In genomic region chr13:27622881-27623280, GRCh38 we compare ENCODE assay signal across 11 cellular contexts. TPM values are rescaled to one million over a fixed set of nuclear protein-coding genes. Genes with fewer than 3 reads are reported as not detected.
A peak's percentile ranks its signal among the peaks of the same experiment; 100 is the strongest.
DNase-seq lines count a peak whose midpoint lies in the region; ATAC-seq and TF ChIP-seq lines count a peak whose summit lies in the region.
"Had no signal": no experiment of that assay in that cellular context is flagged by ENCODE, and none has a peak within 500 bp of the region (broad histone marks: within the 10 kb centered on the region; RNA-seq: fewer than 3 reads in every experiment).

No MANE protein-coding gene starts in this region.

- no peak for TF ChIP-seq CTCF in DND-41 (IDR thresholded peaks at IDR 0.05; ENCODE audit: borderline replicate concordance, extremely low read depth, low read length, poor library complexity, severe bottlenecking)
- no peak for TF ChIP-seq CTCF in LNCaP clone FGC (IDR thresholded peaks at IDR 0.05; ENCODE audit: control insufficient read depth, extremely low read depth, insufficient read depth)
- TF ChIP-seq CTCF in brain (conservative IDR thresholded peaks at IDR 0.05), result no peak
- no peak for TF ChIP-seq CTCF in spleen (IDR thresholded peaks at IDR 0.05 in 8 of 11, conservative IDR thresholded peaks at IDR 0.05 in 3 of 11)

- TF ChIP-seq POLR2A in spleen (IDR thresholded peaks at IDR 0.05), result no peak

- peak overlapping the region; percentile 85 for H3K9ac ChIP-seq in DND-41 (ENCODE audit: low read depth, low read length)

- peaks cover 49% of the 10 kb centered on the region for H3K4me1 Mint-ChIP-seq in brain
- peaks cover 55 to 79% (median 73%) of the 10 kb centered on the region in 7 donors for H3K4me1 Mint-ChIP-seq in naive thymus-derived CD4-positive, alpha-beta T cell

- no peaks in the 10 kb centered on the region for H3K27me3 ChIP-seq in DND-41 (ENCODE audit: insufficient read depth, low read length, poor library complexity)
- no peaks in the 10 kb centered on the region for H3K27me3 ChIP-seq in naive thymus-derived CD4-positive, alpha-beta T cell (ENCODE audit: control insufficient read depth in 2 of 2, insufficient read depth in 2 of 2, low read length in 2 of 2)
- H3K27me3 ChIP-seq in spleen (replicated peaks in 1 of 7), result no peaks in the 10 kb centered on the region

- H2AFZ ChIP-seq in DND-41 (ENCODE audit: low read depth, low read length), result no peak overlapping the region

- peaks cover 17% of the 10 kb centered on the region for H3K27me3 Mint-ChIP-seq in brain
- H3K27me3 Mint-ChIP-seq in naive thymus-derived CD4-positive, alpha-beta T cell, result no peaks in the 10 kb centered on the region
- H3K27me3 Mint-ChIP-seq: stimulated activated memory B cell treated with anti-CD40 and anti-IgM and Interleukin-4, amounts not matched to agents 10 μg/mL and 1 μg/mL and 100 μg/mL, for 72 hours had no signal

- peak overlapping the region; percentile 95 for H3K4me2 ChIP-seq in DND-41 (ENCODE audit: insufficient read depth, low read length)

- ATAC-seq in DND-41 (ENCODE audit: insufficient read depth, low read depth), result no peak
- ATAC-seq in naive thymus-derived CD4-positive, alpha-beta T cell, result no peak
- ATAC-seq: stimulated activated memory B cell treated with anti-CD40 and anti-IgM and Interleukin-4, amounts not matched to agents 10 μg/mL and 1 μg/mL and 100 μg/mL, for 72 hours had no signal

- POLR2A ChIA-PET in naive thymus-derived CD4-positive, alpha-beta T cell (lab: Charles Lee), result interaction anchor here (0.7 to 6.3 kb wide), 6 partner anchors 11 to 437 kb away, joined by 3 to 86 read pairs (median 6); partner anchors contain the start of genes GTF3A and MTIF3

- H3K4me3 Mint-ChIP-seq in brain, result peak overlapping the region; percentile 90 to 97 (median 91)
- peak overlapping the region; percentile 89 to 97 (median 95) for H3K4me3 Mint-ChIP-seq in naive thymus-derived CD4-positive, alpha-beta T cell

- no peaks in the 10 kb centered on the region for H3K9me3 ChIP-seq in DND-41 (ENCODE audit: insufficient read depth, low read length, severe bottlenecking)
- no peaks in the 10 kb centered on the region for H3K9me3 ChIP-seq in naive thymus-derived CD4-positive, alpha-beta T cell (ENCODE audit: control insufficient read depth in 2 of 3, low read length in 3 of 3)
- H3K9me3 ChIP-seq in spleen, result no peaks in the 10 kb centered on the region

- DNase-seq in DND-41 (no peak), LNCaP clone FGC (ENCODE audit: low read depth) (no peak), spleen (no peak), medulla oblongata (ENCODE audit: extremely low spot score) (no peak), GM03348 (ENCODE audit: low spot score) (no peak)
- DNase-seq in naive thymus-derived CD4-positive, alpha-beta T cell, result no peak
- DNase-seq in activated CD4-positive, CD25-positive, alpha-beta regulatory T cell treated with anti-CD3 and anti-CD28 coated beads, Interleukin-2, amount 50 U/mL, for 72 hours, result no peak
- DNase-seq: activated CD4-positive, alpha-beta T cell treated with anti-CD3 and anti-CD28 coated beads for 48 hours; NCI-H2081 treated with DMSO at 0.1 percent for 48 hours had no signal

- H3K36me3 ChIP-seq in DND-41 (ENCODE audit: insufficient read depth, low read length) (peaks cover 41% of the 10 kb centered on the region), spleen (peaks cover 0 to 19% (median 4%) of the 10 kb centered on the region in 6 donors)
- H3K36me3 ChIP-seq in naive thymus-derived CD4-positive, alpha-beta T cell (ENCODE audit: control insufficient read depth in 2 of 3, insufficient read depth in 3 of 3, low read length in 3 of 3), result peaks cover 0 to 7% (median 4%) of the 10 kb centered on the region in 3 experiments

- H3K27ac ChIP-seq in DND-41 (ENCODE audit: low read length) (0 out of 2 replicates have a peak overlapping the region, but pooled peaks have one; percentile 18), spleen (no peak overlapping the region)
- no peak overlapping the region for H3K27ac ChIP-seq in naive thymus-derived CD4-positive, alpha-beta T cell (ENCODE audit: low read depth, low read length)

- H3K27ac Mint-ChIP-seq in brain, result peak overlapping the region in 2 of 5 experiments; percentile 95
- H3K27ac Mint-ChIP-seq in naive thymus-derived CD4-positive, alpha-beta T cell, result peak overlapping the region in 6 of 9 donors; percentile 25 to 98 (median 90)

- H3K4me3 ChIP-seq in DND-41 (ENCODE audit: low read depth in 1 of 2, low read length in 2 of 2), result peak overlapping the region; percentile 86 to 95; a peak in 3 of 4 replicates
- peak overlapping the region; percentile 85 for H3K4me3 ChIP-seq in LNCaP clone FGC (ENCODE audit: low read depth, low read length)
- H3K4me3 ChIP-seq in naive thymus-derived CD4-positive, alpha-beta T cell (ENCODE audit: low read length), result peak overlapping the region; percentile 95
- peak overlapping the region in 4 of 8 donors; percentile 81 to 95 (median 92) for H3K4me3 ChIP-seq in spleen

- CTCF ChIA-PET in naive thymus-derived CD4-positive, alpha-beta T cell (lab: Charles Lee), result interaction anchor here (1.0 kb wide), 1 partner anchor 9 kb away, joined by 3 read pairs; no protein-coding TSS in a partner anchor

- peaks cover 34% of the 10 kb centered on the region for H3K36me3 Mint-ChIP-seq in brain
- H3K36me3 Mint-ChIP-seq in naive thymus-derived CD4-positive, alpha-beta T cell, result peaks cover 0 to 39% (median 32%) of the 10 kb centered on the region in 5 donors

- no peaks in the 10 kb centered on the region for H3K9me3 Mint-ChIP-seq in brain
- H3K9me3 Mint-ChIP-seq in naive thymus-derived CD4-positive, alpha-beta T cell, result peaks cover 0 to 2% (median 0%) of the 10 kb centered on the region in 11 donors
- H3K9me3 Mint-ChIP-seq: stimulated activated memory B cell treated with anti-CD40 and anti-IgM and Interleukin-4, amounts not matched to agents 10 μg/mL and 1 μg/mL and 100 μg/mL, for 72 hours had no signal

- intact Hi-C loops in naive thymus-derived CD4-positive, alpha-beta T cell (cut with micrococcal nuclease), result loop anchor here (5.0 to 10.0 kb wide), 7 partner anchors 34 to 1438 kb away; partner anchors contain the start of gene RNF6 (in 1 of the 2)
- intact Hi-C loops in spleen (cut with DNase I; ENCODE audit: low total_unique reads), result loop anchor here (10.0 kb wide), 1 partner anchor 168 kb away; the partner anchor contains the start of gene MTIF3

- 65 to 88% (median 84%) methylated on average over 7 of the region's 7 CpGs for WGBS in spleen, 5 donors

- peaks cover 96% of the 10 kb centered on the region for H3K79me2 ChIP-seq in DND-41 (ENCODE audit: insufficient read depth, low read length)

- peaks cover 60% of the 10 kb centered on the region for H4K20me1 ChIP-seq in DND-41 (ENCODE audit: insufficient read depth, low read length)

- H3K4me1 ChIP-seq in DND-41 (ENCODE audit: insufficient read depth, low read length) (peaks cover 64% of the 10 kb centered on the region), spleen (peaks cover 18 to 80% (median 45%) of the 10 kb centered on the region in 6 donors)
- peaks cover 32 to 36% of the 10 kb centered on the region in 2 donors for H3K4me1 ChIP-seq in naive thymus-derived CD4-positive, alpha-beta T cell (ENCODE audit: control insufficient read depth in 2 of 2, insufficient read depth in 2 of 2, low read length in 2 of 2)

RNA-seq across cellular contexts. Expression of gene POLR1D, which starts 1.2 kb away (rescaled TPM):
- polyA plus RNA-seq in brain (ENCODE audit: insufficient read depth, low read depth, low replicate concordance) (123 TPM), spleen (100 to 1,000 TPM; 103 to 134 (median 117) TPM)
- total RNA-seq in naive thymus-derived CD4-positive, alpha-beta T cell, result 100 to 1,000 TPM; 111 to 176 (median 133) TPM
- 100 to 1,000 TPM; 136 to 137 TPM for polyA plus RNA-seq in naive thymus-derived CD4-positive, alpha-beta T cell
- 100 to 1,000 TPM in 3 of 7 donors, 10 to 100 TPM in 4; 64.2 to 115 (median 94.2) TPM for total RNA-seq in spleen

RNA-seq across cellular contexts. Expression of gene LNX2, which starts 2.6 kb away (rescaled TPM):
- polyA plus RNA-seq in brain (ENCODE audit: insufficient read depth, low read depth, low replicate concordance), result 12.1 TPM
- 10 to 100 TPM in 2 of 5 experiments, 1 to 10 TPM in 3; 3.2 to 10.7 (median 7.1) TPM for total RNA-seq in naive thymus-derived CD4-positive, alpha-beta T cell
- 1 to 10 TPM; 3.2 to 4.2 TPM for polyA plus RNA-seq in naive thymus-derived CD4-positive, alpha-beta T cell
- 1 to 10 TPM; 6.5 to 8.8 (median 6.8) TPM for total RNA-seq in spleen
- 1 to 10 TPM; 1.8 to 3.0 (median 2.7) TPM for polyA plus RNA-seq in spleen
